Comparison of ENCODE assay signal across 20 cellular contexts in genomic region chr14:71742491-71742890, GRCh38.
DNase-seq lines count a peak whose midpoint lies in the region; ATAC-seq, FAIRE-seq and TF ChIP-seq lines count a peak whose summit lies in the region.
"Had no signal": no experiment of that assay in that cellular context is flagged by ENCODE, and none has a peak within 500 bp of the region (broad histone marks: within the 10 kb centered on the region; RNA-seq: fewer than 3 reads in every experiment).

No MANE protein-coding gene starts in this region.

- intact Hi-C loops in HepG2 (cut with micrococcal nuclease; ENCODE audit: unreplicated experiment) (no loop called here), right lobe of liver (cut with DNase I) (no loop called here)

- H3K4me3 ChIP-seq in HepG2 (replicated peaks in 1 of 3; ENCODE audit: insufficient read depth in 1 of 3, low read depth in 2 of 3, low read length in 3 of 3) = no peak overlapping the region
- H3K4me3 ChIP-seq in right lobe of liver = no peak overlapping the region
- no peak overlapping the region for H3K4me3 ChIP-seq in bronchial epithelial cell (ENCODE audit: low read depth, low read length)
- no peak overlapping the region for H3K4me3 ChIP-seq in fibroblast of villous mesenchyme (ENCODE audit: low read depth, low read length)
- H3K4me3 ChIP-seq in osteoblast (ENCODE audit: insufficient read depth, low read length) = no peak overlapping the region

- no peak for TF ChIP-seq EP300 in HepG2 (IDR thresholded peaks at IDR 0.05; ENCODE audit: low read depth in 2 of 2, low read length in 2 of 2)
- TF ChIP-seq EP300 in HepG2 (CRISPR knock-in tag; IDR thresholded peaks at IDR 0.05; ENCODE audit: borderline replicate concordance) = no peak

- CTCF ChIA-PET in HepG2 (lab: Yijun Ruan, JAX; ENCODE audit: low intra/inter-chr PET ratio, low total read pairs) = no interaction called here

- no peak overlapping the region for H2AFZ ChIP-seq in HepG2 (ENCODE audit: low read length)
- H2AFZ ChIP-seq in osteoblast (ENCODE audit: low read length) = no peak overlapping the region

- BruUV-seq in HepG2 (replicated peaks; lab: Mats Ljungman, UMichigan) = no TSS peak

- H3K4me2 ChIP-seq in HepG2 (ENCODE audit: low read depth, low read length) = no peak overlapping the region
- H3K4me2 ChIP-seq in osteoblast (ENCODE audit: insufficient read depth, low read length) = no peak overlapping the region

- no peak for ATAC-seq in HepG2
- no peak for ATAC-seq in right lobe of liver
- no peak for ATAC-seq in HG02981 (IDR thresholded peaks at IDR 0.05; ENCODE audit: unreplicated experiment)
- ATAC-seq: CD8-positive, alpha-beta T cell; HCT116 had no signal

- no peaks in the 10 kb centered on the region for H3K4me1 ChIP-seq in HepG2 (ENCODE audit: insufficient read depth, low read length)
- H3K4me1 ChIP-seq in right lobe of liver = no peaks in the 10 kb centered on the region
- no peaks in the 10 kb centered on the region for H3K4me1 ChIP-seq in osteoblast (ENCODE audit: insufficient read depth, low read length)
- H3K4me1 ChIP-seq: BE2C had no signal

- H3K27ac ChIP-seq in HepG2 (ENCODE audit: extremely low read length, insufficient read depth, low read length) = no peak overlapping the region
- no peak overlapping the region for H3K27ac ChIP-seq in right lobe of liver
- no peak overlapping the region for H3K27ac ChIP-seq in osteoblast (ENCODE audit: low read depth, low read length)
- H3K27ac ChIP-seq: HL-60 had no signal

- H3K79me2 ChIP-seq in HepG2 (ENCODE audit: insufficient read depth, low read length) (no peaks in the 10 kb centered on the region), osteoblast (ENCODE audit: insufficient read depth, low read length) (no peaks in the 10 kb centered on the region)

- POLR2A ChIA-PET in HepG2 (lab: Yijun Ruan, JAX) = no interaction called here

- no peak for TF ChIP-seq POLR2A in HepG2 (IDR thresholded peaks at IDR 0.05; ENCODE audit: insufficient read depth in 1 of 2, low read depth in 2 of 2, low read length in 2 of 2)
- TF ChIP-seq POLR2A in right lobe of liver (IDR thresholded peaks at IDR 0.05) = no peak

- H4K20me1 ChIP-seq in HepG2 (ENCODE audit: insufficient read depth, low read length) (no peaks in the 10 kb centered on the region), osteoblast (ENCODE audit: insufficient read depth, low read length) (no peaks in the 10 kb centered on the region)

- DNase-seq in HepG2 (ENCODE audit: low spot score) = no peak
- no peak for DNase-seq in right lobe of liver
- peak; percentile 82 for DNase-seq in bronchial epithelial cell (ENCODE audit: low read depth)
- DNase-seq in fibroblast of villous mesenchyme (ENCODE audit: low read depth) = peak; percentile 58
- no peak for DNase-seq in LoVo (ENCODE audit: low spot score)
- no peak for DNase-seq in NCI-H146 (lab: John Stamatoyannopoulos, UW)
- no peak for DNase-seq in osteoblast (ENCODE audit: insufficient read length, low spot score, missing footprints)
- DNase-seq: 8988T, BE2C, COR-L47, DMS153, DMS79 treated with DMSO at 0.1 percent for 48 hours, GDM1 had no signal

- in situ Hi-C loops in HepG2 (cut with HindIII; ENCODE audit: extremely low pct_ligation_motif_present, low pct_unique_long_range_greater_than_20kb) = no loop called here

- H3K9ac ChIP-seq in HepG2 (ENCODE audit: insufficient read depth, low read depth, low read length) = no peak overlapping the region

- TF ChIP-seq RAD21 in HepG2 (CRISPR knock-in tag; IDR thresholded peaks at IDR 0.05) = no peak

- H3K9me3 ChIP-seq in HepG2 (ENCODE audit: low read length) = peaks cover 6% of the 10 kb centered on the region; the same call in 1 of the 2 replicates
- H3K9me3 ChIP-seq in right lobe of liver = no peaks in the 10 kb centered on the region
- no peaks in the 10 kb centered on the region for H3K9me3 ChIP-seq in osteoblast (ENCODE audit: low read depth, low read length)
- H3K9me3 ChIP-seq: BE2C had no signal

- 87% methylated on average over 6 of the region's 6 CpGs for WGBS in HepG2 (ENCODE audit: low lambda C conversion rate)
- WGBS in right lobe of liver (ENCODE audit: insufficient coverage, low coverage, low lambda C conversion rate, missing lambda C conversion rate) = 84% methylated on average over 6 of the region's 6 CpGs

- H3K36me3 ChIP-seq in HepG2 (replicated peaks in 1 of 2; ENCODE audit: control insufficient read depth in 1 of 2, insufficient read depth in 2 of 2, low read length in 2 of 2) = peaks cover 5 to 8% of the 10 kb centered on the region in 2 experiments; a peak in 1 of 5 replicates
- H3K36me3 ChIP-seq in right lobe of liver = peaks cover 0 to 5% (median 0%) of the 10 kb centered on the region in 4 donors
- H3K36me3 ChIP-seq in bronchial epithelial cell (ENCODE audit: control insufficient read depth, insufficient read depth, low read length) = peaks cover 1% of the 10 kb centered on the region
- H3K36me3 ChIP-seq in osteoblast (ENCODE audit: insufficient read depth, low read length) = peaks cover 28% of the 10 kb centered on the region
- H3K36me3 ChIP-seq: BE2C had no signal

- FAIRE-seq in HepG2 (lab: Jason Lieb, UNC) (no peak), bronchial epithelial cell (lab: Jason Lieb, UNC) (no peak)
- FAIRE-seq: D721Med, GM12892, H54 had no signal

- H3K27me3 ChIP-seq in HepG2 (ENCODE audit: control insufficient read depth in 1 of 2, insufficient read depth in 2 of 2, low read length in 2 of 2) (no peaks in the 10 kb centered on the region), right lobe of liver (no peaks in the 10 kb centered on the region), bronchial epithelial cell (ENCODE audit: control insufficient read depth, insufficient read depth, low read length) (no peaks in the 10 kb centered on the region), osteoblast (ENCODE audit: insufficient read depth, low read length) (no peaks in the 10 kb centered on the region)
- H3K27me3 ChIP-seq: BE2C had no signal

- TF ChIP-seq CTCF in HepG2 (CRISPR knock-in tag; IDR thresholded peaks at IDR 0.05) = no peak
- TF ChIP-seq CTCF in right lobe of liver (IDR thresholded peaks at IDR 0.05) = no peak
- TF ChIP-seq CTCF in bronchial epithelial cell (IDR thresholded peaks at IDR 0.05; ENCODE audit: insufficient read depth, low read length, severe bottlenecking) = no peak
- TF ChIP-seq CTCF in fibroblast of villous mesenchyme (IDR thresholded peaks at IDR 0.05; ENCODE audit: insufficient read depth, low read depth, low read length) = no peak
- no peak for TF ChIP-seq CTCF in osteoblast (IDR thresholded peaks at IDR 0.05; ENCODE audit: extremely low read depth, low read depth, low read length)

TF ChIP-seq in HepG2, 621 proteins besides CTCF, POLR2A, EP300 and RAD21:
- peak; percentile 36; the same call in 1 of the 2 replicates for TF ChIP-seq NFE2L2 (IDR thresholded peaks at IDR 0.05; ENCODE audit: low read length)
- TF ChIP-seq, protein P1, sequence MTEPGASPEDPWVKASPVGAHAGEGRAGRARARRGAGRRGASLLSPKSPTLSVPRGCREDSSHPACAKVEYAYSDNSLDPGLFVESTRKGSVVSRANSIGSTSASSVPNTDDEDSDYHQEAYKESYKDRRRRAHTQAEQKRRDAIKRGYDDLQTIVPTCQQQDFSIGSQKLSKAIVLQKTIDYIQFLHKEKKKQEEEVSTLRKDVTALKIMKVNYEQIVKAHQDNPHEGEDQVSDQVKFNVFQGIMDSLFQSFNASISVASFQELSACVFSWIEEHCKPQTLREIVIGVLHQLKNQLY (CRISPR knock-in tag; IDR thresholded peaks at IDR 0.05) = no peak
TF ChIP-seq in HepG2: peak in this region for 1.

Comparison
In these comparisons a context has a peak if more than half of its experiments do, and no peak if none do; other contexts are left out.
1. DNase-seq: peak in bronchial epithelial cell (single experiment) and fibroblast of villous mesenchyme (single experiment); none in HepG2 (single experiment), right lobe of liver (0 of 3), LoVo (single experiment), NCI-H146 (single experiment) and osteoblast (single experiment).